8 cellular contexts compared by ENCODE assay signal in the genomic region with DNA sequence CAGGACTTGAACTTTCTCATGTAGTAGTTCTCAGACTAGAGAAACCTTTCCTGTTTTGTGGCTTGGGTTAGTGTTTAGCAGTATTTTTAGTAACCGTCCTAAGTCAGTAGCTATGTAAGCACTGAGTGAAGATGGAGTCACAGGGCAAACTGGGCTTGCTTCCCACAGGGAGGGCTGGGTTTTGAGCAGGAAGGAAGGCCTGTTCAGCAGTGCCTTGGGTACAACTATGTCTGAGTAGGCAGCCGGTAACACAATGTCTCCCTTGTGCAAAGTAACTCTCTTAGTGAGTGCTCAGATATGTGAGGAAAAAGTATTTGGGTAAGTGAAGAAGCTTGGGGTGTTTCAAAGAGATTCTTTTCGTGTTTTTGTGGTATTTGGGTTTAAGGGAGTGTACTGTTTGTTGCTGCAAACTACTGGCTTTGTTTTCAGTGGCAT.
A peak's percentile ranks its signal among the peaks of the same experiment; 100 is the strongest.
DNase-seq lines count a peak whose midpoint lies in the region; ATAC-seq and TF ChIP-seq lines count a peak whose summit lies in the region.

No MANE protein-coding gene starts in this region.

- H3K4me3 Mint-ChIP-seq in activated CD4-positive, alpha-beta memory T cell treated with anti-CD3 and anti-CD28 coated beads, Interleukin-2, amount 10 ng/mL, durations not matched to agents 7 days and 5 days = no peak overlapping the region
- H3K4me3 Mint-ChIP-seq in natural killer cell = peak overlapping the region; percentile 45

- no peak for TF ChIP-seq CTCF in natural killer cell (IDR thresholded peaks at IDR 0.05)

- H3K36me3 Mint-ChIP-seq in activated CD4-positive, alpha-beta memory T cell treated with anti-CD3 and anti-CD28 coated beads, Interleukin-2, amount 10 ng/mL, durations not matched to agents 7 days and 5 days (ENCODE audit: low read depth) = peaks cover 49% of the 10 kb centered on the region
- peaks cover 16% of the 10 kb centered on the region for H3K36me3 Mint-ChIP-seq in natural killer cell

- ATAC-seq in HG03442 (IDR thresholded peaks at IDR 0.05; ENCODE audit: unreplicated experiment) = peak; percentile 70
- peak; percentile 50 to 69 (median 61) for ATAC-seq in natural killer cell

- no peaks in the 10 kb centered on the region for H3K27me3 Mint-ChIP-seq in activated CD4-positive, alpha-beta memory T cell treated with anti-CD3 and anti-CD28 coated beads, Interleukin-2, amount 10 ng/mL, durations not matched to agents 7 days and 5 days
- no peaks in the 10 kb centered on the region for H3K27me3 Mint-ChIP-seq in natural killer cell (ENCODE audit: low read depth in 2 of 2)

- peak overlapping the region; percentile 47 for H3K27ac Mint-ChIP-seq in activated CD4-positive, alpha-beta memory T cell treated with anti-CD3 and anti-CD28 coated beads, Interleukin-2, amount 10 ng/mL, durations not matched to agents 7 days and 5 days
- H3K27ac Mint-ChIP-seq in natural killer cell = peak overlapping the region; percentile 83 to 90

- H3K4me1 Mint-ChIP-seq in activated CD4-positive, alpha-beta memory T cell treated with anti-CD3 and anti-CD28 coated beads, Interleukin-2, amount 10 ng/mL, durations not matched to agents 7 days and 5 days = peaks cover 12% of the 10 kb centered on the region
- H3K4me1 Mint-ChIP-seq in natural killer cell = peaks cover 36 to 50% of the 10 kb centered on the region in 2 donors

- intact Hi-C loops in natural killer cell (cut with micrococcal nuclease) = no loop called here

- POLR2A ChIA-PET in activated CD4-positive, alpha-beta memory T cell treated with anti-CD3 and anti-CD28 coated beads, Interleukin-2, amount 10 ng/mL, durations not matched to agents 7 days and 5 days (lab: Charles Lee) = interaction anchor here (0.6 kb wide), 2 partner anchors 85 to 172 kb away, joined by 3 read pairs; no protein-coding TSS in a partner anchor

- DNase-seq in GM04503 (ENCODE audit: low read depth) = peak; percentile 96
- no peak for DNase-seq in activated CD4-positive, alpha-beta memory T cell treated with anti-CD3 and anti-CD28 coated beads, Interleukin-2, amount 10 ng/mL, durations not matched to agents 7 days and 5 days
- peak; percentile 83 for DNase-seq in fibroblast of the conjunctiva (ENCODE audit: low read depth)
- DNase-seq in natural killer cell = no peak
- DNase-seq in NOMO-1 treated with DMSO at 0.1 percent for 48 hours (lab: John Stamatoyannopoulos, UW; ENCODE audit: unreplicated experiment) = no peak
- no peak for DNase-seq in NCI-H2171 treated with DMSO at 0.1 percent for 48 hours (lab: John Stamatoyannopoulos, UW)
- DNase-seq in NCI-H1105 (lab: John Stamatoyannopoulos, UW) = no peak

- CTCF ChIA-PET in activated CD4-positive, alpha-beta memory T cell treated with anti-CD3 and anti-CD28 coated beads, Interleukin-2, amount 10 ng/mL, durations not matched to agents 7 days and 5 days (lab: Charles Lee) = interaction anchor here (1.0 kb wide), 1 partner anchor 115 kb away, joined by 3 read pairs; no protein-coding TSS in a partner anchor

- peaks cover 21% of the 10 kb centered on the region for H3K9me3 Mint-ChIP-seq in activated CD4-positive, alpha-beta memory T cell treated with anti-CD3 and anti-CD28 coated beads, Interleukin-2, amount 10 ng/mL, durations not matched to agents 7 days and 5 days
- peaks cover 0 to 3% of the 10 kb centered on the region in 2 donors for H3K9me3 Mint-ChIP-seq in natural killer cell

Comparison
In these comparisons a context has a peak if more than half of its experiments do, and no peak if none do; other contexts are left out.
1. DNase-seq: peak in GM04503 (single experiment) and fibroblast of the conjunctiva (single experiment); none in activated CD4-positive, alpha-beta memory T cell treated with anti-CD3 and anti-CD28 coated beads, Interleukin-2, amount 10 ng/mL, durations not matched to agents 7 days and 5 days (single experiment), natural killer cell (single experiment), NOMO-1 treated with DMSO at 0.1 percent for 48 hours (single experiment), NCI-H2171 treated with DMSO at 0.1 percent for 48 hours (single experiment) and NCI-H1105 (single experiment).